Comparison of ENCODE assay signal across 1 cellular context in the genomic region with DNA sequence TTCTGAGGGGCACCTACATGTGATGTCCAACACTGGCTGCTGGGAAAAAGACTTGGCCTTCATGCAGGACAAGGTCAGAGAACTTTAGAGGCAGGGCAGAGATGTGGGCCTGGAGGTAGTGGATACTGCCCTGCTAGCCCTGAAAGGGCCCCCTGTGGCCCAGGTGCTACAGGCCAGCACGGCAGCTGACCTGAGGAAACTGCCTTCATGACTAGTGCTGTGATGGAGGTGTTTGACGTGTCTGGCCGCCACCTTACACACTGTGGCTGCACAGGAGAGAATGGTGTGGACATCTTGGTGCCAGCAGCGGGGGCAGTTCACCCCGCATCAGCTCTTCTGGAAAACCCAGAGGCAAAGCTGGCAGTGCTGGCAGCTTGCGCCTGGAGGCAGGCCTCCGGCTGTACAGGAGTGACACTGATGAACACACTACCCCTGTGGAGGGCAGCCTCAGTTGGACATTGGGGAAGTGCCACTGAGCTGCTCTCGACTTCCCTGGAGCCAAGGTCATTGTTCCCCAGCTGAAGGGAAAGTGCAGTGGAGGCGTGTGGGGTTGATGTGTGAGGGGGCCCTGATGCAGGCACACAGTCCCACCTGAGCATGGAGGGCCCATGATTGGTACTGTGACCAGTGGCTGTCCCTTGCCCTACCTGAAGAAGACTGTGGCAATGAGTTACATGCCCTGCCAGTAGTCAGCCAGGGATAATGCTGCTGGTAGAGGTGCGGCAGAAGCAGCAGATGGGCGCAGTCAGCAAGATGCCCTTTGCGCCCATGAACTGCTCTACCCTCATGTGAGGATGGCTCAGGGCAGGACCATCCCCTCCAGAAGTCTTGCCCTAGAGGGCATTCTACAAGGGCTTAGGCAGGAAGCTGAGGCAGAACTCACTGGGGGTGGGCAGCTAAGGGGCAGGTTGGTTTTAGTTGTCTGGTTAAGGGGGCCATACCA.
TF ChIP-seq lines count a peak whose summit lies in the region.

No MANE protein-coding gene starts in this region.

TF ChIP-seq in K562, 482 proteins besides CTCF, POLR2A, EP300 and RAD21 (continued from another document):
- TF ChIP-seq, protein P1, sequence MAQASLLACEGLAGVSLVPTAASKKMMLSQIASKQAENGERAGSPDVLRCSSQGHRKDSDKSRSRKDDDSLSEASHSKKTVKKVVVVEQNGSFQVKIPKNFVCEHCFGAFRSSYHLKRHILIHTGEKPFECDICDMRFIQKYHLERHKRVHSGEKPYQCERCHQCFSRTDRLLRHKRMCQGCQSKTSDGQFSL (CRISPR knock-in tag; IDR thresholded peaks at IDR 0.05), result no peak
- TF ChIP-seq, protein P1 (tag; IDR thresholded peaks at IDR 0.05), result no peak
- TF ChIP-seq MCM5 (IDR thresholded peaks at IDR 0.05; ENCODE audit: low read depth) (no peak), KDM2B (CRISPR knock-in tag; IDR thresholded peaks at IDR 0.05) (no peak), ARID2 (IDR thresholded peaks at IDR 0.05) (no peak), NR4A1 (CRISPR knock-in tag; IDR thresholded peaks at IDR 0.05) (no peak), NR4A1 (tag; IDR thresholded peaks at IDR 0.05) (no peak), ZNF707 (CRISPR knock-in tag; conservative IDR thresholded peaks at IDR 0.05) (no peak), ZNF146 (CRISPR knock-in tag; IDR thresholded peaks at IDR 0.05; ENCODE audit: unreplicated experiment) (no peak), CC2D1A (IDR thresholded peaks at IDR 0.05) (no peak), ADNP (tag; IDR thresholded peaks at IDR 0.05) (no peak), SMAD1 (IDR thresholded peaks at IDR 0.05; ENCODE audit: low read depth, low read length, partially characterized antibody) (no peak), FOXJ3 (CRISPR knock-in tag; IDR thresholded peaks at IDR 0.05) (no peak)
- TF ChIP-seq, protein P2, sequence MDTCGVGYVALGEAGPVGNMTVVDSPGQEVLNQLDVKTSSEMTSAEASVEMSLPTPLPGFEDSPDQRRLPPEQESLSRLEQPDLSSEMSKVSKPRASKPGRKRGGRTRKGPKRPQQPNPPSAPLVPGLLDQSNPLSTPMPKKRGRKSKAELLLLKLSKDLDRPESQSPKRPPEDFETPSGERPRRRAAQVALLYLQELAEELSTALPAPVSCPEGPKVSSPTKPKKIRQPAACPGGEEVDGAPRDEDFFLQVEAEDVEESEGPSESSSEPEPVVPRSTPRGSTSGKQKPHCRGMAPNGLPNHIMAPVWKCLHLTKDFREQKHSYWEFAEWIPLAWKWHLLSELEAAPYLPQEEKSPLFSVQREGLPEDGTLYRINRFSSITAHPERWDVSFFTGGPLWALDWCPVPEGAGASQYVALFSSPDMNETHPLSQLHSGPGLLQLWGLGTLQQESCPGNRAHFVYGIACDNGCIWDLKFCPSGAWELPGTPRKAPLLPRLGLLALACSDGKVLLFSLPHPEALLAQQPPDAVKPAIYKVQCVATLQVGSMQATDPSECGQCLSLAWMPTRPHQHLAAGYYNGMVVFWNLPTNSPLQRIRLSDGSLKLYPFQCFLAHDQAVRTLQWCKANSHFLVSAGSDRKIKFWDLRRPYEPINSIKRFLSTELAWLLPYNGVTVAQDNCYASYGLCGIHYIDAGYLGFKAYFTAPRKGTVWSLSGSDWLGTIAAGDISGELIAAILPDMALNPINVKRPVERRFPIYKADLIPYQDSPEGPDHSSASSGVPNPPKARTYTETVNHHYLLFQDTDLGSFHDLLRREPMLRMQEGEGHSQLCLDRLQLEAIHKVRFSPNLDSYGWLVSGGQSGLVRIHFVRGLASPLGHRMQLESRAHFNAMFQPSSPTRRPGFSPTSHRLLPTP (IDR thresholded peaks at IDR 0.05; ENCODE audit: borderline replicate concordance, extremely low read depth, insufficient read length), result no peak
- TF ChIP-seq, protein P3, sequence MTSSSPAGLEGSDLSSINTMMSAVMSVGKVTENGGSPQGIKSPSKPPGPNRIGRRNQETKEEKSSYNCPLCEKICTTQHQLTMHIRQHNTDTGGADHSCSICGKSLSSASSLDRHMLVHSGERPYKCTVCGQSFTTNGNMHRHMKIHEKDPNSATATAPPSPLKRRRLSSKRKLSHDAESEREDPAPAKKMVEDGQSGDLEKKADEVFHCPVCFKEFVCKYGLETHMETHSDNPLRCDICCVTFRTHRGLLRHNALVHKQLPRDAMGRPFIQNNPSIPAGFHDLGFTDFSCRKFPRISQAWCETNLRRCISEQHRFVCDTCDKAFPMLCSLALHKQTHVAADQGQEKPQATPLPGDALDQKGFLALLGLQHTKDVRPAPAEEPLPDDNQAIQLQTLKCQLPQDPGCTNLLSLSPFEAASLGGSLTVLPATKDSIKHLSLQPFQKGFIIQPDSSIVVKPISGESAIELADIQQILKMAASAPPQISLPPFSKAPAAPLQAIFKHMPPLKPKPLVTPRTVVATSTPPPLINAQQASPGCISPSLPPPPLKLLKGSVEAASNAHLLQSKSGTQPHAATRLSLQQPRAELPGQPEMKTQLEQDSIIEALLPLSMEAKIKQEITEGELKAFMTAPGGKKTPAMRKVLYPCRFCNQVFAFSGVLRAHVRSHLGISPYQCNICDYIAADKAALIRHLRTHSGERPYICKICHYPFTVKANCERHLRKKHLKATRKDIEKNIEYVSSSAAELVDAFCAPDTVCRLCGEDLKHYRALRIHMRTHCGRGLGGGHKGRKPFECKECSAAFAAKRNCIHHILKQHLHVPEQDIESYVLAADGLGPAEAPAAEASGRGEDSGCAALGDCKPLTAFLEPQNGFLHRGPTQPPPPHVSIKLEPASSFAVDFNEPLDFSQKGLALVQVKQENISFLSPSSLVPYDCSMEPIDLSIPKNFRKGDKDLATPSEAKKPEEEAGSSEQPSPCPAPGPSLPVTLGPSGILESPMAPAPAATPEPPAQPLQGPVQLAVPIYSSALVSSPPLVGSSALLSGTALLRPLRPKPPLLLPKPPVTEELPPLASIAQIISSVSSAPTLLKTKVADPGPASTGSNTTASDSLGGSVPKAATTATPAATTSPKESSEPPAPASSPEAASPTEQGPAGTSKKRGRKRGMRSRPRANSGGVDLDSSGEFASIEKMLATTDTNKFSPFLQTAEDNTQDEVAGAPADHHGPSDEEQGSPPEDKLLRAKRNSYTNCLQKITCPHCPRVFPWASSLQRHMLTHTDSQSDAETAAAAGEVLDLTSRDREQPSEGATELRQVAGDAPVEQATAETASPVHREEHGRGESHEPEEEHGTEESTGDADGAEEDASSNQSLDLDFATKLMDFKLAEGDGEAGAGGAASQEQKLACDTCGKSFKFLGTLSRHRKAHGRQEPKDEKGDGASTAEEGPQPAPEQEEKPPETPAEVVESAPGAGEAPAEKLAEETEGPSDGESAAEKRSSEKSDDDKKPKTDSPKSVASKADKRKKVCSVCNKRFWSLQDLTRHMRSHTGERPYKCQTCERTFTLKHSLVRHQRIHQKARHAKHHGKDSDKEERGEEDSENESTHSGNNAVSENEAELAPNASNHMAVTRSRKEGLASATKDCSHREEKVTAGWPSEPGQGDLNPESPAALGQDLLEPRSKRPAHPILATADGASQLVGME (CRISPR knock-in tag; IDR thresholded peaks at IDR 0.05), result no peak
- TF ChIP-seq, protein P4, sequence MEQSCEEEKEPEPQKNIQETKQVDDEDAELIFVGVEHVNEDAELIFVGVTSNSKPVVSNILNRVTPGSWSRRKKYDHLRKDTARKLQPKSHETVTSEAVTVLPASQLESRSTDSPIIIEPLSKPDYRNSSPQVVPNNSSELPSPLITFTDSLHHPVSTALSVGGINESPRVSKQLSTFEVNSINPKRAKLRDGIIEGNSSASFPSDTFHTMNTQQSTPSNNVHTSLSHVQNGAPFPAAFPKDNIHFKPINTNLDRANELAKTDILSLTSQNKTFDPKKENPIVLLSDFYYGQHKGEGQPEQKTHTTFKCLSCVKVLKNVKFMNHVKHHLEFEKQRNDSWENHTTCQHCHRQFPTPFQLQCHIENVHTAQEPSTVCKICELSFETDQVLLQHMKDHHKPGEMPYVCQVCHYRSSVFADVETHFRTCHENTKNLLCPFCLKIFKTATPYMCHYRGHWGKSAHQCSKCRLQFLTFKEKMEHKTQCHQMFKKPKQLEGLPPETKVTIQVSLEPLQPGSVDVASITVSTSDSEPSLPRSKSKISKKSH (CRISPR knock-in tag; IDR thresholded peaks at IDR 0.05), result no peak
- TF ChIP-seq, protein P5, sequence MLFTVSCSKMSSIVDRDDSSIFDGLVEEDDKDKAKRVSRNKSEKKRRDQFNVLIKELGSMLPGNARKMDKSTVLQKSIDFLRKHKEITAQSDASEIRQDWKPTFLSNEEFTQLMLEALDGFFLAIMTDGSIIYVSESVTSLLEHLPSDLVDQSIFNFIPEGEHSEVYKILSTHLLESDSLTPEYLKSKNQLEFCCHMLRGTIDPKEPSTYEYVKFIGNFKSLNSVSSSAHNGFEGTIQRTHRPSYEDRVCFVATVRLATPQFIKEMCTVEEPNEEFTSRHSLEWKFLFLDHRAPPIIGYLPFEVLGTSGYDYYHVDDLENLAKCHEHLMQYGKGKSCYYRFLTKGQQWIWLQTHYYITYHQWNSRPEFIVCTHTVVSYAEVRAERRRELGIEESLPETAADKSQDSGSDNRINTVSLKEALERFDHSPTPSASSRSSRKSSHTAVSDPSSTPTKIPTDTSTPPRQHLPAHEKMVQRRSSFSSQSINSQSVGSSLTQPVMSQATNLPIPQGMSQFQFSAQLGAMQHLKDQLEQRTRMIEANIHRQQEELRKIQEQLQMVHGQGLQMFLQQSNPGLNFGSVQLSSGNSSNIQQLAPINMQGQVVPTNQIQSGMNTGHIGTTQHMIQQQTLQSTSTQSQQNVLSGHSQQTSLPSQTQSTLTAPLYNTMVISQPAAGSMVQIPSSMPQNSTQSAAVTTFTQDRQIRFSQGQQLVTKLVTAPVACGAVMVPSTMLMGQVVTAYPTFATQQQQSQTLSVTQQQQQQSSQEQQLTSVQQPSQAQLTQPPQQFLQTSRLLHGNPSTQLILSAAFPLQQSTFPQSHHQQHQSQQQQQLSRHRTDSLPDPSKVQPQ (CRISPR knock-in tag; IDR thresholded peaks at IDR 0.05; ENCODE audit: borderline replicate concordance), result no peak
TF ChIP-seq in K562: peak in this region for 0.
